Comparison of ENCODE assay signal across 8 cellular contexts in genomic region chr14:73026243-73026844, GRCh38. TPM values are rescaled to one million over a fixed set of nuclear protein-coding genes. Genes with fewer than 3 reads are reported as not detected.
DNase-seq lines count a peak whose midpoint lies in the region; FAIRE-seq and TF ChIP-seq lines count a peak whose summit lies in the region.

No MANE protein-coding gene starts in this region.

- peaks cover 9% of the 10 kb centered on the region for H3K4me1 ChIP-seq in rectal smooth muscle tissue (ENCODE audit: control insufficient read depth, insufficient read depth, low read length)

- H3K36me3 ChIP-seq in rectal smooth muscle tissue (ENCODE audit: control insufficient read depth, insufficient read depth, low read length): peaks cover 8% of the 10 kb centered on the region

- no peaks in the 10 kb centered on the region for H3K27me3 ChIP-seq in rectal smooth muscle tissue (ENCODE audit: control insufficient read depth, insufficient read depth, low read length)

- H3K9ac ChIP-seq in rectal smooth muscle tissue (ENCODE audit: low read length): peak overlapping the region; percentile 49

- peak overlapping the region; percentile 80 for H3K27ac ChIP-seq in rectal smooth muscle tissue (ENCODE audit: low read depth, low read length)

- peak; percentile 17 for FAIRE-seq in GM12892 (lab: Jason Lieb, UNC)
- FAIRE-seq in urothelium cell line (lab: Jason Lieb, UNC): no peak

- DNase-seq in GM12892 (ENCODE audit: insufficient read length): peak; percentile 21
- no peak for DNase-seq in fibroblast of villous mesenchyme (ENCODE audit: low read depth)
- no peak for DNase-seq in GOT3 (lab: John Stamatoyannopoulos, UW)
- no peak for DNase-seq in urothelium cell line (ENCODE audit: low spot score)
- no peak for DNase-seq in NCI-H524 treated with DMSO at 0.1 percent for 48 hours (lab: John Stamatoyannopoulos, UW)
- DNase-seq in LoVo (ENCODE audit: low spot score): no peak

- H3K4me3 ChIP-seq in WI38 (ENCODE audit: low read depth, low read length) (peak overlapping the region; percentile 80), fibroblast of villous mesenchyme (ENCODE audit: low read depth, low read length) (peak overlapping the region; percentile 69), rectal smooth muscle tissue (ENCODE audit: low read length) (peak overlapping the region; percentile 74)

- no peak for TF ChIP-seq POLR2A in GM12892 (IDR thresholded peaks at IDR 0.05; ENCODE audit: low read depth, low read length)

- TF ChIP-seq CTCF in WI38 (IDR thresholded peaks at IDR 0.05; ENCODE audit: low read depth, low read length): no peak
- no peak for TF ChIP-seq CTCF in fibroblast of villous mesenchyme (IDR thresholded peaks at IDR 0.05; ENCODE audit: insufficient read depth, low read depth, low read length)

RNA-seq across cellular contexts. Expression of gene ZFYVE1, which starts 0.6 kb away (rescaled TPM):
- polyA plus RNA-seq in GM12892 (2012; ENCODE audit: missing spikeins): 6.5 TPM
- total RNA-seq in fibroblast of villous mesenchyme: 20.3 and 21.6 TPM in 2 replicates

RNA-seq across cellular contexts. Expression of gene RBM25, which starts 32.0 kb away (rescaled TPM):
- 71.1 TPM for polyA plus RNA-seq in GM12892 (2012; ENCODE audit: missing spikeins)
- total RNA-seq in fibroblast of villous mesenchyme: 33.8 and 44.0 TPM in 2 replicates
